In genomic region chrX:27491397-27491796, GRCh38 we compare ENCODE assay signal across 26 cellular contexts. TPM values are rescaled to one million over a fixed set of nuclear protein-coding genes. Genes with fewer than 3 reads are reported as not detected.
DNase-seq lines count a peak whose midpoint lies in the region; ATAC-seq, FAIRE-seq and TF ChIP-seq lines count a peak whose summit lies in the region.
"Had no signal": no experiment of that assay in that cellular context is flagged by ENCODE, and none has a peak within 500 bp of the region (broad histone marks: within the 10 kb centered on the region; RNA-seq: fewer than 3 reads in every experiment).

No MANE protein-coding gene starts in this region.

- no peak overlapping the region for H4K5ac ChIP-seq in IMR-90 (ENCODE audit: low read depth, low read length)

- no peaks in the 10 kb centered on the region for H3K79me2 ChIP-seq in PC-3 (ENCODE audit: low read length)

- H4K91ac ChIP-seq in IMR-90 (ENCODE audit: insufficient read depth, low read depth, low read length), result no peak overlapping the region

- H3K18ac ChIP-seq in IMR-90 (ENCODE audit: low read depth, low read length), result no peak overlapping the region

- WGBS in A549 (ENCODE audit: missing lambda C conversion rate), result 5% methylated on average over 4 of the region's 4 CpGs
- no CpG with 5 or more reads among the region's 4 CpGs for WGBS in IMR-90 (ENCODE audit: extremely low coverage in 2 of 2, insufficient read length in 1 of 2), 2 experiments

- no peak overlapping the region for H4K8ac ChIP-seq in IMR-90 (ENCODE audit: low read depth in 2 of 2, low read length in 2 of 2)

- TF ChIP-seq POLR2A in A549 (IDR thresholded peaks at IDR 0.05; ENCODE audit: low read length) (no peak), IMR-90 (IDR thresholded peaks at IDR 0.05; ENCODE audit: low read depth, low read length) (no peak)

- no peak overlapping the region for H2AK5ac ChIP-seq in IMR-90 (ENCODE audit: low read depth, low read length)

- BruUV-seq in IMR-90 (replicated peaks; lab: Mats Ljungman, UMichigan) (no TSS peak), PC-3 (replicated peaks; lab: Mats Ljungman, UMichigan) (no TSS peak)

- no peak for ATAC-seq in A549
- ATAC-seq in IMR-90 (ENCODE audit: low read depth), result no peak
- no peak for ATAC-seq in PC-3
- ATAC-seq: GM12878 had no signal

- no peaks in the 10 kb centered on the region for H3F3A ChIP-seq in PC-3 (ENCODE audit: low read length, unreplicated experiment)

- H2BK15ac ChIP-seq in IMR-90 (ENCODE audit: low read depth, low read length), result no peak overlapping the region

- TF ChIP-seq RAD21 in A549 (conservative IDR thresholded peaks at IDR 0.05 in 1 of 2, IDR thresholded peaks at IDR 0.05 in 1 of 2), result no peak
- TF ChIP-seq RAD21 in IMR-90 (IDR thresholded peaks at IDR 0.05; ENCODE audit: low read length), result no peak

- H3K9me3 ChIP-seq in A549 (no peaks in the 10 kb centered on the region), IMR-90 (ENCODE audit: control insufficient read depth, insufficient read depth, low read length) (no peaks in the 10 kb centered on the region), PC-3 (ENCODE audit: low read length) (no peaks in the 10 kb centered on the region)
- H3K9me3 ChIP-seq: BE2C, BLaER1 had no signal

- no peaks in the 10 kb centered on the region for H3K79me1 ChIP-seq in IMR-90 (ENCODE audit: low read depth in 1 of 2, low read length in 2 of 2)

- H2BK5ac ChIP-seq in IMR-90 (ENCODE audit: low read depth, low read length, poor library complexity, severe bottlenecking), result no peak overlapping the region

- H3K27ac ChIP-seq in A549 (no peak overlapping the region), IMR-90 (ENCODE audit: insufficient read depth, low read length) (no peak overlapping the region), PC-3 (ENCODE audit: low read length) (no peak overlapping the region)
- H3K27ac ChIP-seq: BLaER1 had no signal

- H3K4me3 ChIP-seq in A549 (no peak overlapping the region), IMR-90 (ENCODE audit: insufficient read depth, low read depth, low read length) (no peak overlapping the region), PC-3 (ENCODE audit: low read length) (no peak overlapping the region)
- H3K4me3 ChIP-seq: BLaER1, GM12878 had no signal

- no peak overlapping the region for H3K14ac ChIP-seq in IMR-90 (replicated peaks; ENCODE audit: low read depth, low read length)

- no peak overlapping the region for H2BK120ac ChIP-seq in IMR-90 (ENCODE audit: low read depth, low read length)

- H3K36me3 ChIP-seq in IMR-90 (ENCODE audit: control insufficient read depth, insufficient read depth, low read length) (no peaks in the 10 kb centered on the region), PC-3 (ENCODE audit: low read depth, low read length) (no peaks in the 10 kb centered on the region)
- H3K36me3 ChIP-seq: BE2C, BLaER1 had no signal

- in situ Hi-C loops in IMR-90 (cut with MboI; ENCODE audit: low sequenced_read_pairs), result no loop called here

- H3K4me1 ChIP-seq in A549 (no peaks in the 10 kb centered on the region), IMR-90 (ENCODE audit: control insufficient read depth, insufficient read depth, low read length) (no peaks in the 10 kb centered on the region), PC-3 (ENCODE audit: insufficient read depth, low read length) (no peaks in the 10 kb centered on the region)
- H3K4me1 ChIP-seq: BE2C, BLaER1 had no signal

- POLR2A ChIA-PET in A549 (lab: Yijun Ruan, JAX) (no interaction called here), IMR-90 (lab: Charles Lee; ENCODE audit: unreplicated experiment) (no interaction called here), PC-3 (lab: Charles Lee; ENCODE audit: unreplicated experiment) (no interaction called here)

- no peak for TF ChIP-seq CTCF in A549 (IDR thresholded peaks at IDR 0.05)
- no peak for TF ChIP-seq CTCF in IMR-90 (conservative IDR thresholded peaks at IDR 0.05; ENCODE audit: low read depth, low read length)
- no peak for TF ChIP-seq CTCF in PC-3 (conservative IDR thresholded peaks at IDR 0.05; ENCODE audit: low read depth, low read length)

- no peak for TF ChIP-seq EP300 in A549 (IDR thresholded peaks at IDR 0.05)

- intact Hi-C loops in IMR-90 (cut with micrococcal nuclease), result no loop called here
- intact Hi-C loops in PC-3 (cut with micrococcal nuclease), result no loop called here

- no peaks in the 10 kb centered on the region for H3K27me3 ChIP-seq in IMR-90 (ENCODE audit: control insufficient read depth, insufficient read depth, low read length)
- peaks cover 18% of the 10 kb centered on the region; the same call in 1 of the 2 replicates for H3K27me3 ChIP-seq in PC-3 (ENCODE audit: low read length)
- H3K27me3 ChIP-seq: BE2C had no signal

- dilution Hi-C loops in IMR-90 (cut with HindIII; ENCODE audit: low sequenced_read_pairs, unreplicated experiment), result no loop called here

- DNase-seq in A549 (ENCODE audit: low read depth in 1 of 2, low spot score in 1 of 2) (no peak), IMR-90 (no peak), PC-3 (no peak), NCI-H226 (no peak), AML-193 (lab: John Stamatoyannopoulos, UW) (no peak)
- DNase-seq in activated CD4-positive, alpha-beta T cell treated with anti-CD3 and anti-CD28 coated beads, Interleukin-2, amount 50 U/mL, for 4 hours, result no peak
- DNase-seq: 8988T; BE2C; C1 segment of cervical spinal cord; CD4-positive, alpha-beta memory T cell; CD4-positive, CD25-positive, alpha-beta regulatory T cell; CD8-positive, alpha-beta memory T cell; COR-L47; DMS 273 treated with DMSO at 0.1 percent for 48 hours; DMS153; DMS53; DMS79; DND-41; EL; GDM1 had no signal

- no peak overlapping the region for H3K9ac ChIP-seq in IMR-90 (ENCODE audit: low read depth, low read length)
- no peak overlapping the region for H3K9ac ChIP-seq in PC-3 (ENCODE audit: low read length)
- H3K9ac ChIP-seq: BLaER1 had no signal

- no peaks in the 10 kb centered on the region for H3K9me2 ChIP-seq in PC-3 (replicated peaks; ENCODE audit: low read length)

- H2AFZ ChIP-seq in IMR-90 (replicated peaks; ENCODE audit: low read length, poor library complexity) (no peak overlapping the region), PC-3 (ENCODE audit: low read length) (0 out of 2 replicates have a peak overlapping the region, but pooled peaks have one; percentile 9)

- H3K56ac ChIP-seq in IMR-90 (ENCODE audit: extremely low read depth, insufficient read depth, low read length), result no peak overlapping the region

- no peak overlapping the region for H2BK20ac ChIP-seq in IMR-90 (ENCODE audit: low read depth, low read length)

- no peaks in the 10 kb centered on the region for H3K9me1 ChIP-seq in IMR-90 (ENCODE audit: insufficient read depth, low read length)

- no peak overlapping the region for H3K23ac ChIP-seq in IMR-90 (ENCODE audit: low read depth, low read length)

- H2AK9ac ChIP-seq in IMR-90 (replicated peaks; ENCODE audit: low read depth, low read length, poor library complexity), result no peak overlapping the region

- H3K4me2 ChIP-seq in A549 (no peak overlapping the region), IMR-90 (ENCODE audit: low read depth, low read length) (no peak overlapping the region), PC-3 (ENCODE audit: low read length) (no peak overlapping the region)
- H3K4me2 ChIP-seq: BLaER1 had no signal

- FAIRE-seq in A549 (lab: Jason Lieb, UNC), result no peak
- FAIRE-seq: GM12878, GM12892, GM18507 had no signal

- CTCF ChIA-PET in A549 (lab: Yijun Ruan, JAX), result no interaction called here
- CTCF ChIA-PET in IMR-90 (lab: Yijun Ruan, JAX), result no interaction called here
- CTCF ChIA-PET in PC-3 (lab: Charles Lee), result no interaction called here

- H4K20me1 ChIP-seq in IMR-90 (ENCODE audit: insufficient read depth, low read length) (no peaks in the 10 kb centered on the region), PC-3 (ENCODE audit: low read length) (no peaks in the 10 kb centered on the region)
- H4K20me1 ChIP-seq: BLaER1 had no signal

- H3K4ac ChIP-seq in IMR-90 (ENCODE audit: low read depth, low read length), result no peak overlapping the region

TF ChIP-seq in A549, 52 proteins besides CTCF, POLR2A, EP300 and RAD21:
- TF ChIP-seq MAFK (IDR thresholded peaks at IDR 0.05; ENCODE audit: partially characterized antibody), result peak; percentile 15
- no peak for TF ChIP-seq JUNB (IDR thresholded peaks at IDR 0.05)

TF ChIP-seq in IMR-90, 13 proteins besides CTCF, POLR2A, EP300 and RAD21:
- TF ChIP-seq MAFK (IDR thresholded peaks at IDR 0.05; ENCODE audit: low read depth, low read length) (peak; percentile 51), CEBPB (IDR thresholded peaks at IDR 0.05; ENCODE audit: low read depth, low read length) (no peak)

RNA-seq across cellular contexts. Expression of gene PPP4R3C, which starts 28.3 kb away (rescaled TPM):
- polyA plus RNA-seq in A549 (2011; rRNA removed) (0.04 TPM in 1 of 2 replicates, not detected in the other), A549 (2017; fragmentation: RNase III; extraction: RNeasy Plus Mini Kit Qiagen cat#74134 plus additional on column Dnase treatment) (not detected in 3 replicates), IMR-90 (2012; rRNA removed) (not detected in 2 replicates)
- not detected in 2 replicates for polyA plus RNA-seq in A549 (2012; cell fraction: cytosol; rRNA removed)
- polyA plus RNA-seq in A549 (2012; cell fraction: nucleus; rRNA removed), result not detected in 2 replicates
- polyA minus RNA-seq in A549 (2011; rRNA and poly(A)+ RNA removed), result not detected in 2 replicates
- total RNA-seq in IMR-90 (2012; rRNA removed) (not detected in 2 replicates), PC-3 (2014; rRNA removed) (not detected in 2 replicates)
- polyA plus RNA-seq in IMR-90 (2012; cell fraction: cytosol; rRNA removed), result not detected in 2 replicates
- not detected in 2 replicates for polyA plus RNA-seq in IMR-90 (2012; cell fraction: nucleus; rRNA removed; ENCODE audit: low replicate concordance)
- total RNA-seq: CD4-positive, alpha-beta memory T cell; CD4-positive, CD25-positive, alpha-beta regulatory T cell; CD8-positive, alpha-beta memory T cell; G401; GM12878 had no signal
- polyA plus RNA-seq: CD14-positive monocyte; CD4-positive, alpha-beta memory T cell; CD4-positive, CD25-positive, alpha-beta regulatory T cell; CD8-positive, alpha-beta memory T cell had no signal
